Comparison of ENCODE assay signal across 14 cellular contexts in the genomic region with DNA sequence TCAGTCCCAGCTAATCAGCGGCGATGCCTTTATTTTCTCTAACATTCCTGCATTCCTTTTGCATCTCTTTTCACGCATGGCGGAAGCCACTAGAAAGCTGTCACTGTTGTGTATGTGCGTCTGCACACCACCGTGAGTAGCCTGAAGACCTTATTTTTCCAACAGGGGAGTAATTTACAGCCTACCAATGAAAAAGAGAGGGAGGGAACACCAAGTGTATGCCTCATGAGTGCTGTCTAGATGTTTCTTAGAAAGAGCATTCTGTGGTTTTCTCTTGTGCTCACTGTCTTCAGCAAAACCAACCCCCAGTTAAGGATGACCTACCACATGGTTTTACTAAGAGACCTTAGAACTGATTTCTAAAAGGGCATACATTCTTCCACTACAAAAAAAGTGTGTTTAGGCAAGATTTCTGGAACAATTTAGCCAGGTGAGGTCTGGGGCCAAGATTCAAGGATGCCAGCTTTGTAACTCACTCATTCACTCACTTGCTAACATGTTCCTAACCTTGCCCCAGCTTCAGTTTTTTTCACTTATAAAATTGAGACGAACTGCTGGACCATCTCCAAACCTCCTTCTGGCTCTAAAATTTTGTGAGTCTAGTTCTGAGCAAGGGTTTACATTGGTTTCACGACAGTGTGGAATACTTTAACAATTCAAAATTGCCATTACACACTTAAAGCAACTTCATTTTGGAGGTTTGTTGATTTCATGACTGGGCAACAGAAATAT. TPM values are rescaled to one million over a fixed set of nuclear protein-coding genes. Genes with fewer than 3 reads are reported as not detected.
DNase-seq lines count a peak whose midpoint lies in the region; ATAC-seq and TF ChIP-seq lines count a peak whose summit lies in the region.
"Had no signal": no experiment of that assay in that cellular context is flagged by ENCODE, and none has a peak within 500 bp of the region (broad histone marks: within the 10 kb centered on the region; RNA-seq: fewer than 3 reads in every experiment).

No MANE protein-coding gene starts in this region.

- H3K4me3 Mint-ChIP-seq in activated CD4-positive, alpha-beta T cell treated with anti-CD3 and anti-CD28 coated beads, Interleukin-2, amount 10 ng/mL, durations not matched to agents 7 days and 5 days = peak overlapping the region; percentile 50
- peak overlapping the region; percentile 72 for H3K4me3 Mint-ChIP-seq in activated naive CD8-positive, alpha-beta T cell treated with anti-CD3 and anti-CD28 coated beads, Interleukin-2, amount 10 ng/mL, durations not matched to agents 7 days and 5 days
- peak overlapping the region; percentile 65 for H3K4me3 Mint-ChIP-seq in stimulated activated effector memory CD8-positive, alpha-beta T cell treated with anti-CD3 and anti-CD28 coated beads, Interleukin-12 subunit alpha, Interleukin-12 subunit beta, amount 100 ng/mL, for 72 hours
- no peak overlapping the region for H3K4me3 Mint-ChIP-seq in type B pancreatic cell
- H3K4me3 Mint-ChIP-seq: H9 had no signal

- no peaks in the 10 kb centered on the region for H3K27me3 Mint-ChIP-seq in activated CD4-positive, alpha-beta T cell treated with anti-CD3 and anti-CD28 coated beads, Interleukin-2, amount 10 ng/mL, durations not matched to agents 7 days and 5 days
- H3K27me3 Mint-ChIP-seq in activated naive CD8-positive, alpha-beta T cell treated with anti-CD3 and anti-CD28 coated beads, Interleukin-2, amount 10 ng/mL, durations not matched to agents 7 days and 5 days = no peaks in the 10 kb centered on the region
- H3K27me3 Mint-ChIP-seq in type B pancreatic cell = no peaks in the 10 kb centered on the region
- H3K27me3 Mint-ChIP-seq: IgD-negative memory B cell had no signal

- no peaks in the 10 kb centered on the region for H3K9me3 Mint-ChIP-seq in activated CD4-positive, alpha-beta T cell treated with anti-CD3 and anti-CD28 coated beads, Interleukin-2, amount 10 ng/mL, durations not matched to agents 7 days and 5 days
- H3K9me3 Mint-ChIP-seq in activated naive CD8-positive, alpha-beta T cell treated with anti-CD3 and anti-CD28 coated beads, Interleukin-2, amount 10 ng/mL, durations not matched to agents 7 days and 5 days = no peaks in the 10 kb centered on the region
- H3K9me3 Mint-ChIP-seq in stimulated activated effector memory CD8-positive, alpha-beta T cell treated with anti-CD3 and anti-CD28 coated beads, Interleukin-12 subunit alpha, Interleukin-12 subunit beta, amount 100 ng/mL, for 72 hours = no peaks in the 10 kb centered on the region
- no peaks in the 10 kb centered on the region for H3K9me3 Mint-ChIP-seq in type B pancreatic cell
- H3K9me3 Mint-ChIP-seq: H9, IgD-negative memory B cell had no signal

- H3K36me3 Mint-ChIP-seq in activated CD4-positive, alpha-beta T cell treated with anti-CD3 and anti-CD28 coated beads, Interleukin-2, amount 10 ng/mL, durations not matched to agents 7 days and 5 days (ENCODE audit: low read depth) = peaks cover 72% of the 10 kb centered on the region
- H3K36me3 Mint-ChIP-seq in activated naive CD8-positive, alpha-beta T cell treated with anti-CD3 and anti-CD28 coated beads, Interleukin-2, amount 10 ng/mL, durations not matched to agents 7 days and 5 days = peaks cover 29% of the 10 kb centered on the region
- H3K36me3 Mint-ChIP-seq in stimulated activated effector memory CD8-positive, alpha-beta T cell treated with anti-CD3 and anti-CD28 coated beads, Interleukin-12 subunit alpha, Interleukin-12 subunit beta, amount 100 ng/mL, for 72 hours = no peaks in the 10 kb centered on the region
- peaks cover 4% of the 10 kb centered on the region for H3K36me3 Mint-ChIP-seq in type B pancreatic cell

- ATAC-seq in HG02885 (IDR thresholded peaks at IDR 0.05; ENCODE audit: poor library complexity, unreplicated experiment) = peak; percentile 56
- peak; percentile 84 for ATAC-seq in activated naive CD8-positive, alpha-beta T cell treated with anti-CD3 and anti-CD28 coated beads, Interleukin-2, amount 10 ng/mL, durations not matched to agents 7 days and 5 days (ENCODE audit: low read depth)
- peak; percentile 97 for ATAC-seq in stimulated activated effector memory CD8-positive, alpha-beta T cell treated with anti-CD3 and anti-CD28 coated beads, Interleukin-12 subunit alpha, Interleukin-12 subunit beta, amount 100 ng/mL, for 72 hours
- ATAC-seq: left lung had no signal

- H3K27ac Mint-ChIP-seq in activated CD4-positive, alpha-beta T cell treated with anti-CD3 and anti-CD28 coated beads, Interleukin-2, amount 10 ng/mL, durations not matched to agents 7 days and 5 days = peak overlapping the region; percentile 74
- peak overlapping the region; percentile 43 for H3K27ac Mint-ChIP-seq in activated naive CD8-positive, alpha-beta T cell treated with anti-CD3 and anti-CD28 coated beads, Interleukin-2, amount 10 ng/mL, durations not matched to agents 7 days and 5 days
- peak overlapping the region; percentile 90 for H3K27ac Mint-ChIP-seq in stimulated activated effector memory CD8-positive, alpha-beta T cell treated with anti-CD3 and anti-CD28 coated beads, Interleukin-12 subunit alpha, Interleukin-12 subunit beta, amount 100 ng/mL, for 72 hours
- no peak overlapping the region for H3K27ac Mint-ChIP-seq in type B pancreatic cell
- H3K27ac Mint-ChIP-seq: H9 had no signal

- no peak overlapping the region for H3K27ac ChIP-seq in effector memory CD4-positive, alpha-beta T cell (ENCODE audit: insufficient read depth, low read length, poor library complexity, severe bottlenecking)
- H3K27ac ChIP-seq: left lung, skin epidermis had no signal

- H3K4me1 ChIP-seq in effector memory CD4-positive, alpha-beta T cell (ENCODE audit: control insufficient read depth, insufficient read depth, low read length, poor library complexity, severe bottlenecking) = peaks cover 21% of the 10 kb centered on the region

- POLR2A ChIA-PET in activated CD4-positive, alpha-beta T cell treated with anti-CD3 and anti-CD28 coated beads, Interleukin-2, amount 10 ng/mL, durations not matched to agents 7 days and 5 days (lab: Charles Lee) = no interaction called here
- POLR2A ChIA-PET in activated naive CD8-positive, alpha-beta T cell treated with anti-CD3 and anti-CD28 coated beads, Interleukin-2, amount 10 ng/mL, durations not matched to agents 7 days and 5 days (lab: Charles Lee) = interaction anchor here (0.7 to 1.9 kb wide), 8 partner anchors 10 to 130 kb away, joined by 3 to 6 read pairs (median 4); no protein-coding TSS in a partner anchor

- H3K36me3 ChIP-seq in effector memory CD4-positive, alpha-beta T cell (ENCODE audit: control insufficient read depth, insufficient read depth, low read length) = no peaks in the 10 kb centered on the region
- H3K36me3 ChIP-seq: left lung had no signal

- no peaks in the 10 kb centered on the region for H3K9me3 ChIP-seq in effector memory CD4-positive, alpha-beta T cell (ENCODE audit: control insufficient read depth, low read length)
- H3K9me3 ChIP-seq: left lung had no signal

- DNase-seq in activated CD4-positive, alpha-beta T cell treated with anti-CD3 and anti-CD28 coated beads, Interleukin-2, amount 10 ng/mL, durations not matched to agents 7 days and 5 days = peak; percentile 14
- no peak for DNase-seq in activated CD4-positive, alpha-beta T cell treated with anti-CD3 and anti-CD28 coated beads for 1 hour
- no peak for DNase-seq in activated naive CD8-positive, alpha-beta T cell treated with anti-CD3 and anti-CD28 coated beads, Interleukin-2, amount 10 ng/mL, durations not matched to agents 7 days and 5 days
- no peak for DNase-seq in stimulated activated effector memory CD8-positive, alpha-beta T cell treated with anti-CD3 and anti-CD28 coated beads, Interleukin-12 subunit alpha, Interleukin-12 subunit beta, amount 100 ng/mL, for 72 hours (ENCODE audit: low spot score in 2 of 2)
- DNase-seq in NCI-H146 treated with DMSO at 0.1 percent for 48 hours (lab: John Stamatoyannopoulos, UW; ENCODE audit: unreplicated experiment) = no peak
- no peak for DNase-seq in effector memory CD4-positive, alpha-beta T cell
- no peak for DNase-seq in type B pancreatic cell (ENCODE audit: extremely low spot score, unreplicated experiment)
- DNase-seq: activated effector memory CD4-positive, alpha-beta T cell treated with anti-CD3 and anti-CD28 coated beads, Interleukin-2, amount 50 U/mL, for 16 hours; H9; left lung; SW 1271 had no signal

- H3K4me3 ChIP-seq in effector memory CD4-positive, alpha-beta T cell (ENCODE audit: insufficient read depth, low read depth, low read length, poor library complexity, severe bottlenecking) = no peak overlapping the region
- H3K4me3 ChIP-seq: left lung, skin epidermis had no signal

- CTCF ChIA-PET in activated CD4-positive, alpha-beta T cell treated with anti-CD3 and anti-CD28 coated beads, Interleukin-2, amount 10 ng/mL, durations not matched to agents 7 days and 5 days (lab: Charles Lee) = interaction anchor here (1.1 to 1.7 kb wide), 4 partner anchors 10 to 50 kb away, joined by 3 to 5 read pairs (median 4); no protein-coding TSS in a partner anchor

- no peak for TF ChIP-seq CTCF in type B pancreatic cell (conservative IDR thresholded peaks at IDR 0.05)

- no peaks in the 10 kb centered on the region for H3K27me3 ChIP-seq in effector memory CD4-positive, alpha-beta T cell (replicated peaks; ENCODE audit: control insufficient read depth, insufficient read depth, low read length, poor library complexity, severe bottlenecking)
- H3K27me3 ChIP-seq: left lung had no signal

- peaks cover 80% of the 10 kb centered on the region for H3K4me1 Mint-ChIP-seq in activated CD4-positive, alpha-beta T cell treated with anti-CD3 and anti-CD28 coated beads, Interleukin-2, amount 10 ng/mL, durations not matched to agents 7 days and 5 days
- H3K4me1 Mint-ChIP-seq in activated naive CD8-positive, alpha-beta T cell treated with anti-CD3 and anti-CD28 coated beads, Interleukin-2, amount 10 ng/mL, durations not matched to agents 7 days and 5 days = peaks cover 51% of the 10 kb centered on the region
- peaks cover 63% of the 10 kb centered on the region for H3K4me1 Mint-ChIP-seq in stimulated activated effector memory CD8-positive, alpha-beta T cell treated with anti-CD3 and anti-CD28 coated beads, Interleukin-12 subunit alpha, Interleukin-12 subunit beta, amount 100 ng/mL, for 72 hours
- H3K4me1 Mint-ChIP-seq in type B pancreatic cell (ENCODE audit: unreplicated experiment) = peaks cover 6% of the 10 kb centered on the region
- H3K4me1 Mint-ChIP-seq: H9 had no signal

RNA-seq across cellular contexts. Expression of gene BCL2, which starts 51.4 kb away (rescaled TPM):
- 100 to 1,000 TPM; 113 to 119 TPM for total RNA-seq in activated CD4-positive, alpha-beta T cell treated with anti-CD3 and anti-CD28 coated beads, Interleukin-2, amount 10 ng/mL, durations not matched to agents 7 days and 5 days
- total RNA-seq in activated naive CD8-positive, alpha-beta T cell treated with anti-CD3 and anti-CD28 coated beads, Interleukin-2, amount 10 ng/mL, durations not matched to agents 7 days and 5 days = 100 to 1,000 TPM; 121 to 128 TPM
- total RNA-seq in type B pancreatic cell (ENCODE audit: low replicate concordance) = 16.5 and 21.9 TPM in 2 replicates
